Comparison of ENCODE assay signal across 19 cellular contexts in genomic region chr11:115481528-115481927, GRCh38.
"Had no signal": no experiment of that assay in that cellular context is flagged by ENCODE, and none has a peak within 500 bp of the region (broad histone marks: within the 10 kb centered on the region; RNA-seq: fewer than 3 reads in every experiment).

No MANE protein-coding gene starts in this region.

- H3K36me3 Mint-ChIP-seq: stimulated activated naive B cell treated with anti-CD40 and anti-IgM and Interleukin-4, amounts not matched to agents 10 μg/mL and 1 μg/mL and 100 μg/mL, for 72 hours had no signal

- DNase-seq: effector memory CD8-positive, alpha-beta T cell; head of caudate nucleus; mesenchymal stem cell; midbrain; naive thymus-derived CD4-positive, alpha-beta T cell; right lobe of liver; small intestine; stimulated activated CD4-positive, alpha-beta T cell treated with anti-CD3 and anti-CD28 coated beads, Interleukin-15, amount 100 ng/mL, for 24 hours; stimulated activated CD4-positive, alpha-beta T cell treated with anti-CD3 and anti-CD28 coated beads, Interleukin-2, amount 100 ng/mL, for 48 hours; stimulated activated naive B cell treated with anti-CD40 and anti-IgM and Interleukin-4, amounts not matched to agents 10 μg/mL and 1 μg/mL and 100 μg/mL, for 72 hours; transverse colon had no signal

- H3K27me3 Mint-ChIP-seq: effector memory CD8-positive, alpha-beta T cell had no signal

- H3K4me1 Mint-ChIP-seq: naive thymus-derived CD4-positive, alpha-beta T cell; nephron; stimulated activated naive B cell treated with anti-CD40 and anti-IgM and Interleukin-4, amounts not matched to agents 10 μg/mL and 1 μg/mL and 100 μg/mL, for 72 hours had no signal

- H3K27ac Mint-ChIP-seq: effector memory CD8-positive, alpha-beta T cell; naive thymus-derived CD4-positive, alpha-beta T cell; nephron; neural progenitor cell; progenitor cell of endocrine pancreas; stimulated activated naive B cell treated with anti-CD40 and anti-IgM and Interleukin-4, amounts not matched to agents 10 μg/mL and 1 μg/mL and 100 μg/mL, for 72 hours; stimulated activated naive CD8-positive, alpha-beta T cell treated with anti-CD3 and anti-CD28 coated beads, Interleukin-15, Interleukin-2, amounts not matched to agents 100 ng/mL and 50 ng/mL, for 24 hours had no signal

- H3K9me3 ChIP-seq: right lobe of liver, suprapubic skin, transverse colon, vagina had no signal

- H3K4me3 ChIP-seq: coronary artery, neural progenitor cell, right lobe of liver, suprapubic skin, transverse colon, vagina had no signal

- H3K4me1 ChIP-seq: parathyroid adenoma, right lobe of liver, suprapubic skin, transverse colon, vagina had no signal

- H3K27me3 ChIP-seq: neural progenitor cell, right lobe of liver, suprapubic skin, vagina had no signal

- H3K4me3 Mint-ChIP-seq: effector memory CD8-positive, alpha-beta T cell; naive thymus-derived CD4-positive, alpha-beta T cell; nephron; neural progenitor cell; stimulated activated naive B cell treated with anti-CD40 and anti-IgM and Interleukin-4, amounts not matched to agents 10 μg/mL and 1 μg/mL and 100 μg/mL, for 72 hours; stimulated activated naive CD8-positive, alpha-beta T cell treated with anti-CD3 and anti-CD28 coated beads, Interleukin-15, Interleukin-2, amounts not matched to agents 100 ng/mL and 50 ng/mL, for 24 hours had no signal

- ATAC-seq: effector memory CD8-positive, alpha-beta T cell; naive thymus-derived CD4-positive, alpha-beta T cell; stimulated activated naive B cell treated with anti-CD40 and anti-IgM and Interleukin-4, amounts not matched to agents 10 μg/mL and 1 μg/mL and 100 μg/mL, for 72 hours had no signal

- H3K27ac ChIP-seq: coronary artery, neural progenitor cell, parathyroid adenoma, right lobe of liver, suprapubic skin, transverse colon, vagina had no signal

- H3K36me3 ChIP-seq: neural progenitor cell, right lobe of liver, suprapubic skin, transverse colon, vagina had no signal
